ENCODE assay signal across 14 cellular contexts in the genomic region with DNA sequence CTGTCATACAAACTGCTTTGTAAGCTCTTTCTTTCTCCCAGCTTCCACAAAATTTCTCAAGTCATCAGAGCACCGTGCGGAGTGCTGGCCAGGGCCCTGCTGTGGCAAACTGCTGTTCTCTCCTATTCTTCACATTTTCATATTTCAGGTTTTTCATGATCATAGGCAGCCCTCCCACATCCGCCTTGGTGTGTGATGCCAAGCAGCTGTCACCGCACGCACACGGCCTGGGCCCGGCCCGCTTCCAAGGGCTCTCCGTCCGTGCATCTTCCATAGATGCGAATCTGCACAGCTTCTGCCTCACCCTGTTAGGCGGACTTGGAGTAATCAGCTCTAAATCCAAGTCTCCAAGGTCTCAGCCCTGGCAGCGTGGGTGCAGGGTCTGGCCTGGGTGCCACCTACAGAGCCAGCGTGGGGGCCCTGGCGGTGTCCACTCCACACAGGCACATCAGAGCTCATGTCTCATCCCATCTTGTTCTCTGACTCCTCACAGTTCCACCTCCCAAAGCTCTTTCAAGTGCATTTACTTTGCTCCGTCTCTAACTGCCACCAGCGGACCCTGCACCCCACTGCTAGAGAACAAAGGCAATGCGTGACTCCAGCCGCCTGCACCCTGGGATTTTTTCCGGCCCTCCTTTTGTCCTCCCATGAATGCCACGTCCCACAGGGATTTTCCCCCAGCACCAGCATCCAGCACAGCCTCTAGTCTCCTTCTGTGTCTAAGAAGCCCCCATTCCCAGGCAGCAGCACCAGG. TPM values are rescaled to one million over a fixed set of nuclear protein-coding genes. Genes with fewer than 3 reads are reported as not detected.
A peak's percentile ranks its signal among the peaks of the same experiment; 100 is the strongest.
DNase-seq lines count a peak whose midpoint lies in the region; ATAC-seq and TF ChIP-seq lines count a peak whose summit lies in the region.
"Had no signal": no experiment of that assay in that cellular context is flagged by ENCODE, and none has a peak within 500 bp of the region (broad histone marks: within the 10 kb centered on the region; RNA-seq: fewer than 3 reads in every experiment).

No MANE protein-coding gene starts in this region.

- peak; percentile 23 for DNase-seq in G401 (ENCODE audit: low spot score)
- DNase-seq in NT2/D1 (ENCODE audit: low read depth, low spot score), result peak; percentile 22
- DNase-seq in fibroblast of the aortic adventitia (ENCODE audit: low read depth), result peak; percentile 65
- DNase-seq in progenitor cell of endocrine pancreas (ENCODE audit: low spot score, unreplicated experiment), result no peak
- DNase-seq in prostate gland (ENCODE audit: low spot score), result no peak
- DNase-seq in NCI-H1694 (lab: John Stamatoyannopoulos, UW), result no peak
- no peak for DNase-seq in dedifferentiated amniotic fluid mesenchymal stem cell (ENCODE audit: extremely low spot score)
- DNase-seq: activated naive CD8-positive, alpha-beta T cell treated with anti-CD3 and anti-CD28 coated beads, Interleukin-2, amount 10 ng/mL, durations not matched to agents 7 days and 5 days; CD8-positive, alpha-beta memory T cell; naive thymus-derived CD8-positive, alpha-beta T cell; stimulated activated CD8-positive, alpha-beta memory T cell treated with anti-CD3 and anti-CD28 coated beads, Interleukin-4, amount 100 ng/mL, for 48 hours had no signal

- H3K4me1 ChIP-seq in NT2/D1 (ENCODE audit: insufficient read depth, insufficient read length), result peaks cover 15% of the 10 kb centered on the region
- peaks cover 3% of the 10 kb centered on the region for H3K4me1 ChIP-seq in prostate gland (replicated peaks)

- no peaks in the 10 kb centered on the region for H3K27me3 Mint-ChIP-seq in progenitor cell of endocrine pancreas

- ATAC-seq in esophagus mucosa, result no peak
- ATAC-seq: naive thymus-derived CD8-positive, alpha-beta T cell had no signal

- no peak for TF ChIP-seq CTCF in fibroblast of the aortic adventitia (IDR thresholded peaks at IDR 0.05; ENCODE audit: insufficient read depth, low read length)
- no peak for TF ChIP-seq CTCF in progenitor cell of endocrine pancreas (IDR thresholded peaks at IDR 0.05; ENCODE audit: unreplicated experiment)
- TF ChIP-seq CTCF in prostate gland (IDR thresholded peaks at IDR 0.05), result no peak

- peak overlapping the region; percentile 75 for H3K27ac Mint-ChIP-seq in progenitor cell of endocrine pancreas
- H3K27ac Mint-ChIP-seq: activated naive CD8-positive, alpha-beta T cell treated with anti-CD3 and anti-CD28 coated beads, Interleukin-2, amount 10 ng/mL, durations not matched to agents 7 days and 5 days had no signal

- no peak overlapping the region for H3K4me3 ChIP-seq in NT2/D1 (ENCODE audit: insufficient read length, low read depth)
- H3K4me3 ChIP-seq in fibroblast of the aortic adventitia (ENCODE audit: low read depth, low read length), result no peak overlapping the region
- H3K4me3 ChIP-seq in prostate gland, result no peak overlapping the region
- H3K4me3 ChIP-seq: Peyer's patch had no signal

- H3K9me3 Mint-ChIP-seq in progenitor cell of endocrine pancreas (ENCODE audit: low read depth), result no peaks in the 10 kb centered on the region
- H3K9me3 Mint-ChIP-seq: activated naive CD8-positive, alpha-beta T cell treated with anti-CD3 and anti-CD28 coated beads, Interleukin-2, amount 10 ng/mL, durations not matched to agents 7 days and 5 days; CD8-positive, alpha-beta memory T cell; IgD-negative memory B cell; naive thymus-derived CD8-positive, alpha-beta T cell had no signal

- no peak for TF ChIP-seq POLR2A in prostate gland (IDR thresholded peaks at IDR 0.05)

- in situ Hi-C loops in G401 (cut with HindIII; ENCODE audit: low sequenced_read_pairs), result no loop called here

- intact Hi-C loops in prostate gland (cut with DNase I), result no loop called here

- no peak overlapping the region for H3K9ac ChIP-seq in NT2/D1 (ENCODE audit: insufficient read length, low read depth)

- no peak overlapping the region for H3K4me3 Mint-ChIP-seq in progenitor cell of endocrine pancreas (ENCODE audit: low read depth)
- H3K4me3 Mint-ChIP-seq: activated naive CD8-positive, alpha-beta T cell treated with anti-CD3 and anti-CD28 coated beads, Interleukin-2, amount 10 ng/mL, durations not matched to agents 7 days and 5 days; CD8-positive, alpha-beta memory T cell; IgD-negative memory B cell; naive thymus-derived CD8-positive, alpha-beta T cell had no signal

- peaks cover 33% of the 10 kb centered on the region for H3K4me1 Mint-ChIP-seq in progenitor cell of endocrine pancreas (ENCODE audit: low read depth)

- peaks cover 14% of the 10 kb centered on the region for H3K27me3 ChIP-seq in NT2/D1 (ENCODE audit: insufficient read depth, insufficient read length)
- H3K27me3 ChIP-seq in prostate gland (replicated peaks; ENCODE audit: insufficient read depth), result no peaks in the 10 kb centered on the region
- H3K27me3 ChIP-seq: Peyer's patch had no signal

- no peak overlapping the region for H3K27ac ChIP-seq in prostate gland
- H3K27ac ChIP-seq: Peyer's patch had no signal

- H3K9me3 ChIP-seq in NT2/D1 (ENCODE audit: insufficient read depth, low read length) (no peaks in the 10 kb centered on the region), prostate gland (no peaks in the 10 kb centered on the region)
- H3K9me3 ChIP-seq: Peyer's patch had no signal

- WGBS in prostate gland, result 41% methylated on average over 21 of the region's 21 CpGs

- H3K36me3 ChIP-seq in NT2/D1 (ENCODE audit: insufficient read depth, insufficient read length, low read length), result peaks cover 4% of the 10 kb centered on the region
- no peaks in the 10 kb centered on the region for H3K36me3 ChIP-seq in prostate gland
- H3K36me3 ChIP-seq: Peyer's patch had no signal

- H3K36me3 Mint-ChIP-seq in progenitor cell of endocrine pancreas (ENCODE audit: insufficient read depth), result peaks cover 3% of the 10 kb centered on the region
- H3K36me3 Mint-ChIP-seq: activated naive CD8-positive, alpha-beta T cell treated with anti-CD3 and anti-CD28 coated beads, Interleukin-2, amount 10 ng/mL, durations not matched to agents 7 days and 5 days; CD8-positive, alpha-beta memory T cell; IgD-negative memory B cell; naive thymus-derived CD8-positive, alpha-beta T cell had no signal

RNA-seq across cellular contexts. Expression of a gene that starts 27.2 kb away (rescaled TPM):
- total RNA-seq in G401 (2014; rRNA removed; shearing (Covaris generic)), result 76.1 and 101 TPM in 2 replicates
- total RNA-seq in fibroblast of the aortic adventitia (ENCODE audit: low replicate concordance) (87.2 and 95.8 TPM in 2 replicates), progenitor cell of endocrine pancreas (169 and 175 TPM in 2 replicates), prostate gland (100 to 1,000 TPM in 1 of 2 donors, 10 to 100 TPM in 1; 97.1 to 121 TPM), esophagus mucosa (118 TPM)

Comparison
In these comparisons a context has a peak if more than half of its experiments do, and no peak if none do; other contexts are left out.
1. DNase-seq: peak in G401 (single experiment), NT2/D1 (single experiment) and fibroblast of the aortic adventitia (single experiment); none in progenitor cell of endocrine pancreas (single experiment), prostate gland (single experiment), NCI-H1694 (single experiment) and dedifferentiated amniotic fluid mesenchymal stem cell (single experiment).